Comparison of ENCODE assay signal across 8 cellular contexts in genomic region chr2:176553685-176554106, GRCh38.
DNase-seq lines count a peak whose midpoint lies in the region; ATAC-seq and TF ChIP-seq lines count a peak whose summit lies in the region.

No MANE protein-coding gene starts in this region.

- no peaks in the 10 kb centered on the region for H3K9me3 ChIP-seq in WERI-Rb-1 (ENCODE audit: severe bottlenecking)
- H3K9me3 ChIP-seq in liver (ENCODE audit: control insufficient read depth in 4 of 4, low read length in 3 of 4) = no peaks in the 10 kb centered on the region

- WGBS in liver = 2% methylated on average over 16 of the region's 16 CpGs

- peak in 1 of 2 donors; percentile 52 for TF ChIP-seq RAD21 in liver (IDR thresholded peaks at IDR 0.05)

- peak overlapping the region; percentile 9 to 64 for H3K9ac ChIP-seq in liver (ENCODE audit: low read depth in 1 of 2, low read length in 2 of 2)

- H3K27ac ChIP-seq in WERI-Rb-1 = no peak overlapping the region
- H3K27ac ChIP-seq in liver (ENCODE audit: low read depth in 1 of 2, low read length in 2 of 2) = peak overlapping the region in 1 of 2 donors; percentile 60

- no peak for ATAC-seq in HG03280 (IDR thresholded peaks at IDR 0.05; ENCODE audit: unreplicated experiment)
- ATAC-seq in HG03045 (IDR thresholded peaks at IDR 0.05; ENCODE audit: unreplicated experiment) = no peak

- H3K27me3 ChIP-seq in WERI-Rb-1 (ENCODE audit: insufficient read depth, low read depth, severe bottlenecking) = peaks cover 71% of the 10 kb centered on the region
- H3K27me3 ChIP-seq in liver (ENCODE audit: control insufficient read depth in 4 of 4, insufficient read depth in 4 of 4, low read length in 3 of 4) = peaks cover 0 to 4% (median 1%) of the 10 kb centered on the region in 4 donors

- peaks cover 0 to 19% (median 10%) of the 10 kb centered on the region in 4 donors for H3K4me1 ChIP-seq in liver (ENCODE audit: control insufficient read depth in 4 of 4, insufficient read depth in 4 of 4, low read length in 3 of 4)

- TF ChIP-seq CTCF in WERI-Rb-1 (IDR thresholded peaks at IDR 0.05; ENCODE audit: low read depth, low read length) (no peak), liver (IDR thresholded peaks at IDR 0.05; ENCODE audit: low read depth, low read length, missing input control) (no peak)

- H3K36me3 ChIP-seq in WERI-Rb-1 (no peaks in the 10 kb centered on the region), liver (ENCODE audit: control insufficient read depth in 4 of 4, insufficient read depth in 3 of 4, low read depth in 1 of 4, low read length in 3 of 4) (no peaks in the 10 kb centered on the region)

- H3K4me3 ChIP-seq in WERI-Rb-1 (ENCODE audit: low read depth, low read length) = peak overlapping the region; percentile 53
- peak overlapping the region; percentile 65 to 77 (median 77) for H3K4me3 ChIP-seq in liver (ENCODE audit: low read depth in 1 of 3, low read length in 3 of 3)

- DNase-seq in EL (peak; percentile 69), NCI-H146 treated with DMSO at 0.1 percent for 48 hours (lab: John Stamatoyannopoulos, UW; ENCODE audit: unreplicated experiment) (peak; percentile 33), WERI-Rb-1 (peak; percentile 27), dermis blood vessel endothelial cell (peak; percentile 87)
- peak; percentile 21 for DNase-seq in stimulated activated CD4-positive, alpha-beta T cell treated with anti-CD3 and anti-CD28 coated beads, Interleukin-4, amount 100 ng/mL, for 24 hours

TF ChIP-seq in liver, 16 proteins besides CTCF, POLR2A, EP300 and RAD21:
- peak in 1 of 2 donors; percentile 27 for TF ChIP-seq EGR1 (IDR thresholded peaks at IDR 0.05; ENCODE audit: low read depth in 2 of 2)
- TF ChIP-seq, protein P1, sequence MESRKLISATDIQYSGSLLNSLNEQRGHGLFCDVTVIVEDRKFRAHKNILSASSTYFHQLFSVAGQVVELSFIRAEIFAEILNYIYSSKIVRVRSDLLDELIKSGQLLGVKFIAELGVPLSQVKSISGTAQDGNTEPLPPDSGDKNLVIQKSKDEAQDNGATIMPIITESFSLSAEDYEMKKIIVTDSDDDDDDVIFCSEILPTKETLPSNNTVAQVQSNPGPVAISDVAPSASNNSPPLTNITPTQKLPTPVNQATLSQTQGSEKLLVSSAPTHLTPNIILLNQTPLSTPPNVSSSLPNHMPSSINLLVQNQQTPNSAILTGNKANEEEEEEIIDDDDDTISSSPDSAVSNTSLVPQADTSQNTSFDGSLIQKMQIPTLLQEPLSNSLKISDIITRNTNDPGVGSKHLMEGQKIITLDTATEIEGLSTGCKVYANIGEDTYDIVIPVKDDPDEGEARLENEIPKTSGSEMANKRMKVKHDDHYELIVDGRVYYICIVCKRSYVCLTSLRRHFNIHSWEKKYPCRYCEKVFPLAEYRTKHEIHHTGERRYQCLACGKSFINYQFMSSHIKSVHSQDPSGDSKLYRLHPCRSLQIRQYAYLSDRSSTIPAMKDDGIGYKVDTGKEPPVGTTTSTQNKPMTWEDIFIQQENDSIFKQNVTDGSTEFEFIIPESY (IDR thresholded peaks at IDR 0.05) = no peak
- no peak for TF ChIP-seq FOXA2 (IDR thresholded peaks at IDR 0.05)
- no peak for TF ChIP-seq GABPA (IDR thresholded peaks at IDR 0.05 in 1 of 2, conservative IDR thresholded peaks at IDR 0.05 in 1 of 2)
- TF ChIP-seq, protein P2, sequence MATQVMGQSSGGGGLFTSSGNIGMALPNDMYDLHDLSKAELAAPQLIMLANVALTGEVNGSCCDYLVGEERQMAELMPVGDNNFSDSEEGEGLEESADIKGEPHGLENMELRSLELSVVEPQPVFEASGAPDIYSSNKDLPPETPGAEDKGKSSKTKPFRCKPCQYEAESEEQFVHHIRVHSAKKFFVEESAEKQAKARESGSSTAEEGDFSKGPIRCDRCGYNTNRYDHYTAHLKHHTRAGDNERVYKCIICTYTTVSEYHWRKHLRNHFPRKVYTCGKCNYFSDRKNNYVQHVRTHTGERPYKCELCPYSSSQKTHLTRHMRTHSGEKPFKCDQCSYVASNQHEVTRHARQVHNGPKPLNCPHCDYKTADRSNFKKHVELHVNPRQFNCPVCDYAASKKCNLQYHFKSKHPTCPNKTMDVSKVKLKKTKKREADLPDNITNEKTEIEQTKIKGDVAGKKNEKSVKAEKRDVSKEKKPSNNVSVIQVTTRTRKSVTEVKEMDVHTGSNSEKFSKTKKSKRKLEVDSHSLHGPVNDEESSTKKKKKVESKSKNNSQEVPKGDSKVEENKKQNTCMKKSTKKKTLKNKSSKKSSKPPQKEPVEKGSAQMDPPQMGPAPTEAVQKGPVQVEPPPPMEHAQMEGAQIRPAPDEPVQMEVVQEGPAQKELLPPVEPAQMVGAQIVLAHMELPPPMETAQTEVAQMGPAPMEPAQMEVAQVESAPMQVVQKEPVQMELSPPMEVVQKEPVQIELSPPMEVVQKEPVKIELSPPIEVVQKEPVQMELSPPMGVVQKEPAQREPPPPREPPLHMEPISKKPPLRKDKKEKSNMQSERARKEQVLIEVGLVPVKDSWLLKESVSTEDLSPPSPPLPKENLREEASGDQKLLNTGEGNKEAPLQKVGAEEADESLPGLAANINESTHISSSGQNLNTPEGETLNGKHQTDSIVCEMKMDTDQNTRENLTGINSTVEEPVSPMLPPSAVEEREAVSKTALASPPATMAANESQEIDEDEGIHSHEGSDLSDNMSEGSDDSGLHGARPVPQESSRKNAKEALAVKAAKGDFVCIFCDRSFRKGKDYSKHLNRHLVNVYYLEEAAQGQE (IDR thresholded peaks at IDR 0.05) = no peak
- TF ChIP-seq, protein P3, sequence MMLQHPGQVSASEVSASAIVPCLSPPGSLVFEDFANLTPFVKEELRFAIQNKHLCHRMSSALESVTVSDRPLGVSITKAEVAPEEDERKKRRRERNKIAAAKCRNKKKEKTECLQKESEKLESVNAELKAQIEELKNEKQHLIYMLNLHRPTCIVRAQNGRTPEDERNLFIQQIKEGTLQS (IDR thresholded peaks at IDR 0.05) = no peak
- TF ChIP-seq FOXA1 (IDR thresholded peaks at IDR 0.05) = no peak
- TF ChIP-seq MAX (IDR thresholded peaks at IDR 0.05) = no peak
- TF ChIP-seq NR2F2 (IDR thresholded peaks at IDR 0.05) = no peak
- TF ChIP-seq JUND (IDR thresholded peaks at IDR 0.05) = no peak
- TF ChIP-seq SP1 (IDR thresholded peaks at IDR 0.05) = peak; percentile 64
- peak; percentile 28 to 51 for TF ChIP-seq RXRA (IDR thresholded peaks at IDR 0.05)
- peak; percentile 35 to 63 for TF ChIP-seq HNF4A (conservative IDR thresholded peaks at IDR 0.05)
- TF ChIP-seq HNF4G (IDR thresholded peaks at IDR 0.05) = no peak
- peak; percentile 47 for TF ChIP-seq YY1 (IDR thresholded peaks at IDR 0.05)
- no peak for TF ChIP-seq TAF1 (conservative IDR thresholded peaks at IDR 0.05)

Comparison
In these comparisons a context has a peak if more than half of its experiments do, and no peak if none do; other contexts are left out.
1. DNase-seq: peak in every context shown above with its lines; median percentile 87 in dermis blood vessel endothelial cell; 69 in EL; 33 in NCI-H146 treated with DMSO at 0.1 percent for 48 hours; 27 in WERI-Rb-1; 21 in stimulated activated CD4-positive, alpha-beta T cell treated with anti-CD3 and anti-CD28 coated beads, Interleukin-4, amount 100 ng/mL, for 24 hours.